8 cellular contexts compared by ENCODE assay signal in genomic region chr7:149799397-149800168, GRCh38.
DNase-seq lines count a peak whose midpoint lies in the region; ATAC-seq and TF ChIP-seq lines count a peak whose summit lies in the region.

No MANE protein-coding gene starts in this region.

- TF ChIP-seq CTCF in GM12865 (IDR thresholded peaks at IDR 0.05; ENCODE audit: insufficient read depth, low read depth, low read length, missing control alignments) = peak; percentile 64
- TF ChIP-seq CTCF in NB4 (IDR thresholded peaks at IDR 0.05; ENCODE audit: low read depth, low read length) = peak; percentile 66

- no peak for ATAC-seq in HG03159 (IDR thresholded peaks at IDR 0.05; ENCODE audit: unreplicated experiment)
- no peak for ATAC-seq in GM21390 (IDR thresholded peaks at IDR 0.05; ENCODE audit: unreplicated experiment)
- ATAC-seq in HG02884 (IDR thresholded peaks at IDR 0.05; ENCODE audit: unreplicated experiment) = no peak

- peak; percentile 48 for DNase-seq in GM12865 (ENCODE audit: low read depth)
- peak; percentile 61 for DNase-seq in NB4 (ENCODE audit: low read depth)
- DNase-seq in activated T-cell treated with anti-CD3 and anti-CD28 coated beads, Interleukin-2, amount 50 U/mL, for 1 hour = peak; percentile 67
- peak; percentile 70 for DNase-seq in left kidney (ENCODE audit: low read depth, low spot score)
- peak; percentile 21 to 29 for DNase-seq in stimulated activated CD8-positive, alpha-beta memory T cell treated with anti-CD3 and anti-CD28 coated beads, Interleukin-7, amount 100 ng/mL, for 4 hours (ENCODE audit: low read depth in 2 of 2)

- TF ChIP-seq POLR2A in NB4 (IDR thresholded peaks at IDR 0.05; ENCODE audit: extremely low read depth, insufficient read length) = no peak

- H3K4me3 ChIP-seq in GM12865 (ENCODE audit: low read depth, low read length) (no peak overlapping the region), NB4 (ENCODE audit: low read depth, low read length) (no peak overlapping the region)
